Comparison of ENCODE assay signal across 22 cellular contexts in genomic region chrX:20463296-20464075, GRCh38.
DNase-seq lines count a peak whose midpoint lies in the region; ATAC-seq lines count a peak whose summit lies in the region.
"Had no signal": no experiment of that assay in that cellular context is flagged by ENCODE, and none has a peak within 500 bp of the region (broad histone marks: within the 10 kb centered on the region; RNA-seq: fewer than 3 reads in every experiment).

No MANE protein-coding gene starts in this region.

- no peaks in the 10 kb centered on the region for H3K27me3 ChIP-seq in trophoblast cell (ENCODE audit: insufficient read depth, low read length)
- H3K27me3 ChIP-seq: body of pancreas, colonic mucosa, sigmoid colon, stomach, upper lobe of right lung had no signal

- H3K27ac ChIP-seq in trophoblast cell (ENCODE audit: low read depth, low read length), result no peak overlapping the region
- H3K27ac ChIP-seq: body of pancreas, colonic mucosa, HL-60, lower lobe of right lung, sigmoid colon, stomach, upper lobe of right lung had no signal

- no peak overlapping the region for H2BK5ac ChIP-seq in trophoblast cell (ENCODE audit: low read depth, low read length, poor library complexity)

- no peaks in the 10 kb centered on the region for H3K9me3 ChIP-seq in trophoblast cell (ENCODE audit: insufficient read depth, low read depth, low read length)
- H3K9me3 ChIP-seq: body of pancreas, colonic mucosa, lower lobe of right lung, sigmoid colon, stomach, upper lobe of right lung had no signal

- POLR2A ChIA-PET in activated CD4-positive, alpha-beta T cell treated with anti-CD3 and anti-CD28 coated beads, Interleukin-2, amount 10 ng/mL, durations not matched to agents 7 days and 5 days (lab: Charles Lee), result no interaction called here
- POLR2A ChIA-PET in activated CD8-positive, alpha-beta T cell treated with anti-CD3 and anti-CD28 coated beads, Interleukin-2, amount 10 ng/mL, durations not matched to agents 7 days and 5 days (lab: Charles Lee), result no interaction called here

- no peak overlapping the region for H3K14ac ChIP-seq in trophoblast cell (ENCODE audit: low read length)

- no peaks in the 10 kb centered on the region for H3K79me1 ChIP-seq in trophoblast cell (ENCODE audit: low read length)

- H3K23ac ChIP-seq in trophoblast cell (ENCODE audit: low read length), result no peak overlapping the region

- WGBS in trophoblast cell (ENCODE audit: extremely low coverage, insufficient coverage, insufficient read length), result no CpG with 5 or more reads among the region's 3 CpGs

- H4K8ac ChIP-seq in trophoblast cell (ENCODE audit: low read depth, low read length), result no peak overlapping the region

- no peaks in the 10 kb centered on the region for H3K36me3 ChIP-seq in trophoblast cell (ENCODE audit: control insufficient read depth in 1 of 2, insufficient read depth in 2 of 2, low read length in 2 of 2)
- H3K36me3 ChIP-seq: colonic mucosa, lower lobe of right lung, sigmoid colon, stomach, upper lobe of right lung had no signal

- no peak overlapping the region for H2BK120ac ChIP-seq in trophoblast cell (ENCODE audit: insufficient read depth, low read length, poor library complexity)

- peaks cover 20% of the 10 kb centered on the region for H3K4me1 Mint-ChIP-seq in activated CD4-positive, alpha-beta T cell treated with anti-CD3 and anti-CD28 coated beads, Interleukin-2, amount 10 ng/mL, durations not matched to agents 7 days and 5 days
- H3K4me1 Mint-ChIP-seq in activated CD8-positive, alpha-beta T cell treated with anti-CD3 and anti-CD28 coated beads, Interleukin-2, amount 10 ng/mL, durations not matched to agents 7 days and 5 days (ENCODE audit: low read depth), result peaks cover 32% of the 10 kb centered on the region

- H3K4me3 Mint-ChIP-seq in activated CD4-positive, alpha-beta T cell treated with anti-CD3 and anti-CD28 coated beads, Interleukin-2, amount 10 ng/mL, durations not matched to agents 7 days and 5 days, result no peak overlapping the region
- H3K4me3 Mint-ChIP-seq in activated CD8-positive, alpha-beta T cell treated with anti-CD3 and anti-CD28 coated beads, Interleukin-2, amount 10 ng/mL, durations not matched to agents 7 days and 5 days, result no peak overlapping the region
- H3K4me3 Mint-ChIP-seq: activated naive CD4-positive, alpha-beta T cell treated with anti-CD3 and anti-CD28 coated beads, Interleukin-2, amount 50 U/mL, for 24 hours; IgD-negative memory B cell had no signal

- no peak overlapping the region for H2BK12ac ChIP-seq in trophoblast cell (ENCODE audit: low read length)

- H3K18ac ChIP-seq in trophoblast cell (ENCODE audit: low read length), result no peak overlapping the region

- H3K36me3 Mint-ChIP-seq in activated CD4-positive, alpha-beta T cell treated with anti-CD3 and anti-CD28 coated beads, Interleukin-2, amount 10 ng/mL, durations not matched to agents 7 days and 5 days (ENCODE audit: low read depth), result peaks cover 2% of the 10 kb centered on the region
- peaks cover 3% of the 10 kb centered on the region for H3K36me3 Mint-ChIP-seq in activated CD8-positive, alpha-beta T cell treated with anti-CD3 and anti-CD28 coated beads, Interleukin-2, amount 10 ng/mL, durations not matched to agents 7 days and 5 days (ENCODE audit: low read depth)
- H3K36me3 Mint-ChIP-seq: activated naive CD4-positive, alpha-beta T cell treated with anti-CD3 and anti-CD28 coated beads, Interleukin-2, amount 50 U/mL, for 24 hours; IgD-negative memory B cell had no signal

- H4K91ac ChIP-seq in trophoblast cell (ENCODE audit: low read depth, low read length), result no peak overlapping the region

- H4K12ac ChIP-seq in trophoblast cell (ENCODE audit: low read depth, low read length), result no peak overlapping the region

- no peak overlapping the region for H3K9ac ChIP-seq in trophoblast cell (ENCODE audit: low read length)

- H3K4me2 ChIP-seq in trophoblast cell (ENCODE audit: low read length), result no peak overlapping the region

- no peak overlapping the region for H2AK5ac ChIP-seq in trophoblast cell (ENCODE audit: low read length)

- H2AFZ ChIP-seq in trophoblast cell (ENCODE audit: insufficient read depth, low read length, poor library complexity), result no peak overlapping the region

- CTCF ChIA-PET in activated CD4-positive, alpha-beta T cell treated with anti-CD3 and anti-CD28 coated beads, Interleukin-2, amount 10 ng/mL, durations not matched to agents 7 days and 5 days (lab: Charles Lee), result no interaction called here
- CTCF ChIA-PET in activated CD8-positive, alpha-beta T cell treated with anti-CD3 and anti-CD28 coated beads, Interleukin-2, amount 10 ng/mL, durations not matched to agents 7 days and 5 days (lab: Charles Lee), result interaction anchor here (2.1 kb wide), 1 partner anchor 10 kb away, joined by 10 read pairs; no protein-coding TSS in a partner anchor

- H3K79me2 ChIP-seq in trophoblast cell (ENCODE audit: control insufficient read depth, insufficient read depth, low read length, poor library complexity), result no peaks in the 10 kb centered on the region

- H3K4me3 ChIP-seq in trophoblast cell (ENCODE audit: low read depth, low read length), result no peak overlapping the region
- H3K4me3 ChIP-seq: body of pancreas, colonic mucosa, lower lobe of right lung, sigmoid colon, stomach, upper lobe of right lung had no signal

- H3K4me1 ChIP-seq in trophoblast cell (ENCODE audit: control insufficient read depth in 1 of 2, insufficient read depth in 2 of 2, low read length in 2 of 2), result no peaks in the 10 kb centered on the region
- H3K4me1 ChIP-seq: body of pancreas, colonic mucosa, lower lobe of right lung, sigmoid colon, stomach, upper lobe of right lung had no signal

- H3K27me3 Mint-ChIP-seq in activated CD4-positive, alpha-beta T cell treated with anti-CD3 and anti-CD28 coated beads, Interleukin-2, amount 10 ng/mL, durations not matched to agents 7 days and 5 days, result no peaks in the 10 kb centered on the region
- H3K27me3 Mint-ChIP-seq in activated CD8-positive, alpha-beta T cell treated with anti-CD3 and anti-CD28 coated beads, Interleukin-2, amount 10 ng/mL, durations not matched to agents 7 days and 5 days (ENCODE audit: low read depth), result no peaks in the 10 kb centered on the region
- H3K27me3 Mint-ChIP-seq: activated naive CD4-positive, alpha-beta T cell treated with anti-CD3 and anti-CD28 coated beads, Interleukin-2, amount 50 U/mL, for 24 hours had no signal

- peaks cover 8% of the 10 kb centered on the region for H3K9me3 Mint-ChIP-seq in activated CD4-positive, alpha-beta T cell treated with anti-CD3 and anti-CD28 coated beads, Interleukin-2, amount 10 ng/mL, durations not matched to agents 7 days and 5 days
- H3K9me3 Mint-ChIP-seq in activated CD8-positive, alpha-beta T cell treated with anti-CD3 and anti-CD28 coated beads, Interleukin-2, amount 10 ng/mL, durations not matched to agents 7 days and 5 days (ENCODE audit: insufficient read depth), result peaks cover 8% of the 10 kb centered on the region
- H3K9me3 Mint-ChIP-seq: activated naive CD4-positive, alpha-beta T cell treated with anti-CD3 and anti-CD28 coated beads, Interleukin-2, amount 50 U/mL, for 24 hours; IgD-negative memory B cell had no signal

- peak overlapping the region; percentile 5 for H3K27ac Mint-ChIP-seq in activated CD4-positive, alpha-beta T cell treated with anti-CD3 and anti-CD28 coated beads, Interleukin-2, amount 10 ng/mL, durations not matched to agents 7 days and 5 days
- peak overlapping the region; percentile 34 for H3K27ac Mint-ChIP-seq in activated CD8-positive, alpha-beta T cell treated with anti-CD3 and anti-CD28 coated beads, Interleukin-2, amount 10 ng/mL, durations not matched to agents 7 days and 5 days
- H3K27ac Mint-ChIP-seq: activated naive CD4-positive, alpha-beta T cell treated with anti-CD3 and anti-CD28 coated beads, Interleukin-2, amount 50 U/mL, for 24 hours; IgD-negative memory B cell had no signal

- no peak overlapping the region for H3K4ac ChIP-seq in trophoblast cell (ENCODE audit: low read depth, low read length)

- no peak for DNase-seq in activated CD4-positive, alpha-beta T cell treated with anti-CD3 and anti-CD28 coated beads, Interleukin-2, amount 10 ng/mL, durations not matched to agents 7 days and 5 days
- no peak for DNase-seq in activated CD4-positive, alpha-beta T cell treated with anti-CD3 and anti-CD28 coated beads, Interleukin-2, amount 50 U/mL, for 4 hours
- no peak for DNase-seq in activated CD8-positive, alpha-beta T cell treated with anti-CD3 and anti-CD28 coated beads, Interleukin-2, amount 10 ng/mL, durations not matched to agents 7 days and 5 days
- DNase-seq in effector CD8-positive, alpha-beta T cell (lab: John Stamatoyannopoulos, UW), result no peak
- DNase-seq in trophoblast cell, result no peak
- no peak for DNase-seq in NCI-H1092 treated with DMSO at 0.1 percent for 48 hours (lab: John Stamatoyannopoulos, UW)
- DNase-seq: activated CD4-positive, alpha-beta T cell treated with anti-CD3 and anti-CD28 coated beads, Interleukin-2, amount 50 U/mL, for 48 hours; activated T-cell treated with anti-CD3 and anti-CD28 coated beads, Interleukin-2, amount 50 U/mL, for 48 hours; body of pancreas; C1 segment of cervical spinal cord; colonic mucosa; lower lobe of right lung; NCI-H2171; RPMI8226; sigmoid colon; stomach; upper lobe of right lung had no signal

- ATAC-seq in GM19351 (IDR thresholded peaks at IDR 0.05; ENCODE audit: unreplicated experiment) (peak; percentile 53), HG03175 (IDR thresholded peaks at IDR 0.05; ENCODE audit: unreplicated experiment) (peak; percentile 42)
- no peak for ATAC-seq in activated CD8-positive, alpha-beta T cell treated with anti-CD3 and anti-CD28 coated beads, Interleukin-2, amount 10 ng/mL, durations not matched to agents 7 days and 5 days
- ATAC-seq: body of pancreas, lower lobe of right lung, upper lobe of right lung had no signal
